18 cellular contexts compared by ENCODE assay signal in the genomic region with DNA sequence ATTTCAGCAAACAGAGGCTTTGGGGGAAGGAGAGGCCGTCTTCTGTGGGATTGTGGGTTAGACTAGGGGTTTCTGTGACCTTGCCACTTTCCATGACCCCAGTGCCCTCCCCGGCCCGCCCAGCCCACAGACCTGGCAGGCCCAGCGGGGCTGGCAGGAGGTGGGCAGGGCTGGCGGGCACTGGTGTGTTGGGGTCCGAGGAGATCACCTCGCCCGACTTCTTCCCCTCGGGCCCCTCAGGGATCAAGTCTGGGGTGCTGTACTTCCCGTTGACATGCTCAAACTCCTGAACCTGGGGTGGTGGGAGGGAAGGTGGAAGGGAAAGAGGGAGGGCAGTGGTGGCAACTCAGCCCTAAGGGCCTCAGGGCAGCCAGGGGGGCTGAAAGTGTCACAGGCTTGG. TPM values are rescaled to one million over a fixed set of nuclear protein-coding genes. Genes with fewer than 3 reads are reported as not detected.
A peak's percentile ranks its signal among the peaks of the same experiment; 100 is the strongest.
DNase-seq lines count a peak whose midpoint lies in the region; ATAC-seq and TF ChIP-seq lines count a peak whose summit lies in the region.
"Had no signal": no experiment of that assay in that cellular context is flagged by ENCODE, and none has a peak within 500 bp of the region (broad histone marks: within the 10 kb centered on the region; RNA-seq: fewer than 3 reads in every experiment).

No MANE protein-coding gene starts in this region.

- H3K36me3 ChIP-seq in lower lobe of right lung (no peaks in the 10 kb centered on the region), tibial nerve (no peaks in the 10 kb centered on the region)

- no peaks in the 10 kb centered on the region for H3K36me3 Mint-ChIP-seq in WTC11
- H3K36me3 Mint-ChIP-seq: CD4-positive, alpha-beta memory T cell had no signal

- H3K4me1 Mint-ChIP-seq in WTC11, result 0 out of 2 replicates have a peak, but pooled peaks cover 3% of the 10 kb centered on the region

- no peak for TF ChIP-seq EP300 in tibial nerve (IDR thresholded peaks at IDR 0.05)

- H3K4me3 ChIP-seq in right cardiac atrium (ENCODE audit: low read length) (no peak overlapping the region), lower lobe of right lung (no peak overlapping the region), tibial nerve (no peak overlapping the region)

- TF ChIP-seq CTCF in WTC11 (IDR thresholded peaks at IDR 0.05) (no peak), lower lobe of right lung (IDR thresholded peaks at IDR 0.05) (no peak), tibial nerve (IDR thresholded peaks at IDR 0.05) (no peak)

- 86% methylated on average over 10 of the region's 10 CpGs for WGBS in right cardiac atrium
- 66 to 77% methylated on average over 8 to 9 of the region's 10 CpGs for WGBS in tibial nerve, 2 donors

- no peak overlapping the region for H3K27ac Mint-ChIP-seq in WTC11
- H3K27ac Mint-ChIP-seq: B cell; CD4-positive, alpha-beta memory T cell; HFFc6 had no signal

- DNase-seq in right cardiac atrium (peak in 2 of 3 donors; percentile 5 to 31), left ventricle myocardium superior (no peak), WTC11 (ENCODE audit: low spot score) (peak; percentile 10), lower lobe of right lung (peak; percentile 30), tibial nerve (ENCODE audit: low spot score in 2 of 2) (no peak), NCI-H526 treated with DMSO at 0.1 percent for 48 hours (lab: John Stamatoyannopoulos, UW) (no peak)
- DNase-seq: CD4-positive, alpha-beta memory T cell; DMS153; DMS79; GDM1; GOT3; H7; HFFc6; IMR-90 had no signal

- intact Hi-C loops in right cardiac atrium (cut with DNase I), result no loop called here
- intact Hi-C loops in left ventricle myocardium superior (cut with micrococcal nuclease), result no loop called here
- intact Hi-C loops in lower lobe of right lung (cut with DNase I), result no loop called here

- H3K4me3 Mint-ChIP-seq in WTC11, result no peak overlapping the region
- H3K4me3 Mint-ChIP-seq: B cell; CD4-positive, alpha-beta memory T cell; HFFc6 had no signal

- POLR2A ChIA-PET in WTC11 (lab: Charles Lee), result no interaction called here

- no peak for TF ChIP-seq POLR2A in tibial nerve (IDR thresholded peaks at IDR 0.05)

- H3K27me3 ChIP-seq in right cardiac atrium (ENCODE audit: control insufficient read depth, insufficient read depth), result no peaks in the 10 kb centered on the region
- H3K27me3 ChIP-seq in lower lobe of right lung (ENCODE audit: low read depth), result peaks cover 9% of the 10 kb centered on the region
- peaks cover 0 to 11% of the 10 kb centered on the region in 2 donors for H3K27me3 ChIP-seq in tibial nerve

- peaks cover 20% of the 10 kb centered on the region for H3K27me3 Mint-ChIP-seq in WTC11 (ENCODE audit: low read depth)

- CTCF ChIA-PET in WTC11 (lab: Charles Lee), result no interaction called here

- no peaks in the 10 kb centered on the region for H3K9me3 ChIP-seq in right cardiac atrium (ENCODE audit: control insufficient read depth, low read length)
- no peaks in the 10 kb centered on the region for H3K9me3 ChIP-seq in lower lobe of right lung
- H3K9me3 ChIP-seq in tibial nerve, result no peaks in the 10 kb centered on the region

- no peak for ATAC-seq in right cardiac atrium
- ATAC-seq in left ventricle myocardium superior, result no peak
- ATAC-seq in WTC11, result no peak
- ATAC-seq in lower lobe of right lung, result no peak
- no peak for ATAC-seq in esophagus mucosa
- ATAC-seq: HCT116 had no signal

- H3K9me3 Mint-ChIP-seq in WTC11, result no peaks in the 10 kb centered on the region
- H3K9me3 Mint-ChIP-seq: CD4-positive, alpha-beta memory T cell; HFFc6 had no signal

- H3K27ac ChIP-seq in right cardiac atrium (ENCODE audit: low read length) (no peak overlapping the region), lower lobe of right lung (no peak overlapping the region), tibial nerve (no peak overlapping the region)
- H3K27ac ChIP-seq: C4-2B had no signal

- no peaks in the 10 kb centered on the region for H3K4me1 ChIP-seq in right cardiac atrium (ENCODE audit: control insufficient read depth, insufficient read depth, low read length)
- H3K4me1 ChIP-seq in lower lobe of right lung, result peaks cover 8% of the 10 kb centered on the region
- peaks cover 0 to 8% (median 0%) of the 10 kb centered on the region in 4 donors for H3K4me1 ChIP-seq in tibial nerve

TF ChIP-seq in WTC11, 78 proteins besides CTCF, POLR2A, EP300 and RAD21 (continues in another document):
- TF ChIP-seq, protein P1, sequence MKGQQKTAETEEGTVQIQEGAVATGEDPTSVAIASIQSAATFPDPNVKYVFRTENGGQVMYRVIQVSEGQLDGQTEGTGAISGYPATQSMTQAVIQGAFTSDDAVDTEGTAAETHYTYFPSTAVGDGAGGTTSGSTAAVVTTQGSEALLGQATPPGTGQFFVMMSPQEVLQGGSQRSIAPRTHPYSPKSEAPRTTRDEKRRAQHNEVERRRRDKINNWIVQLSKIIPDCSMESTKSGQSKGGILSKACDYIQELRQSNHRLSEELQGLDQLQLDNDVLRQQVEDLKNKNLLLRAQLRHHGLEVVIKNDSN (CRISPR knock-in tag; IDR thresholded peaks at IDR 0.05), result no peak
- TF ChIP-seq SP1 (CRISPR knock-in tag; conservative IDR thresholded peaks at IDR 0.05) (no peak), PRRX2 (CRISPR knock-in tag; IDR thresholded peaks at IDR 0.05) (no peak), NR2C2 (CRISPR knock-in tag; IDR thresholded peaks at IDR 0.05) (no peak), IRF2 (CRISPR knock-in tag; IDR thresholded peaks at IDR 0.05; ENCODE audit: borderline replicate concordance, low read depth) (no peak), ZNF416 (CRISPR knock-in tag; IDR thresholded peaks at IDR 0.05) (no peak), ELF4 (CRISPR knock-in tag; IDR thresholded peaks at IDR 0.05; ENCODE audit: low read depth) (no peak)
- TF ChIP-seq, protein P2, sequence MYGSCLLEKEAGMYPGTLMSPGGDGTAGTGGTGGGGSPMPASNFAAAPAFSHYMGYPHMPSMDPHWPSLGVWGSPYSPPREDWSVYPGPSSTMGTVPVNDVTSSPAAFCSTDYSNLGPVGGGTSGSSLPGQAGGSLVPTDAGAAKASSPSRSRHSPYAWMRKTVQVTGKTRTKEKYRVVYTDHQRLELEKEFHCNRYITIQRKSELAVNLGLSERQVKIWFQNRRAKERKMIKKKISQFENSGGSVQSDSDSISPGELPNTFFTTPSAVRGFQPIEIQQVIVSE (CRISPR knock-in tag; IDR thresholded peaks at IDR 0.05; ENCODE audit: borderline replicate concordance), result no peak
- TF ChIP-seq, protein P3, sequence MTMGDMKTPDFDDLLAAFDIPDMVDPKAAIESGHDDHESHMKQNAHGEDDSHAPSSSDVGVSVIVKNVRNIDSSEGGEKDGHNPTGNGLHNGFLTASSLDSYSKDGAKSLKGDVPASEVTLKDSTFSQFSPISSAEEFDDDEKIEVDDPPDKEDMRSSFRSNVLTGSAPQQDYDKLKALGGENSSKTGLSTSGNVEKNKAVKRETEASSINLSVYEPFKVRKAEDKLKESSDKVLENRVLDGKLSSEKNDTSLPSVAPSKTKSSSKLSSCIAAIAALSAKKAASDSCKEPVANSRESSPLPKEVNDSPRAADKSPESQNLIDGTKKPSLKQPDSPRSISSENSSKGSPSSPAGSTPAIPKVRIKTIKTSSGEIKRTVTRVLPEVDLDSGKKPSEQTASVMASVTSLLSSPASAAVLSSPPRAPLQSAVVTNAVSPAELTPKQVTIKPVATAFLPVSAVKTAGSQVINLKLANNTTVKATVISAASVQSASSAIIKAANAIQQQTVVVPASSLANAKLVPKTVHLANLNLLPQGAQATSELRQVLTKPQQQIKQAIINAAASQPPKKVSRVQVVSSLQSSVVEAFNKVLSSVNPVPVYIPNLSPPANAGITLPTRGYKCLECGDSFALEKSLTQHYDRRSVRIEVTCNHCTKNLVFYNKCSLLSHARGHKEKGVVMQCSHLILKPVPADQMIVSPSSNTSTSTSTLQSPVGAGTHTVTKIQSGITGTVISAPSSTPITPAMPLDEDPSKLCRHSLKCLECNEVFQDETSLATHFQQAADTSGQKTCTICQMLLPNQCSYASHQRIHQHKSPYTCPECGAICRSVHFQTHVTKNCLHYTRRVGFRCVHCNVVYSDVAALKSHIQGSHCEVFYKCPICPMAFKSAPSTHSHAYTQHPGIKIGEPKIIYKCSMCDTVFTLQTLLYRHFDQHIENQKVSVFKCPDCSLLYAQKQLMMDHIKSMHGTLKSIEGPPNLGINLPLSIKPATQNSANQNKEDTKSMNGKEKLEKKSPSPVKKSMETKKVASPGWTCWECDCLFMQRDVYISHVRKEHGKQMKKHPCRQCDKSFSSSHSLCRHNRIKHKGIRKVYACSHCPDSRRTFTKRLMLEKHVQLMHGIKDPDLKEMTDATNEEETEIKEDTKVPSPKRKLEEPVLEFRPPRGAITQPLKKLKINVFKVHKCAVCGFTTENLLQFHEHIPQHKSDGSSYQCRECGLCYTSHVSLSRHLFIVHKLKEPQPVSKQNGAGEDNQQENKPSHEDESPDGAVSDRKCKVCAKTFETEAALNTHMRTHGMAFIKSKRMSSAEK (CRISPR knock-in tag; IDR thresholded peaks at IDR 0.05; ENCODE audit: borderline replicate concordance), result no peak

RNA-seq across cellular contexts. Expression of a gene that starts 56.3 kb away (rescaled TPM):
- under 1 TPM; 0.23 to 0.53 (median 0.35) TPM for total RNA-seq in right cardiac atrium
- polyA plus RNA-seq in right cardiac atrium, result 0.29 TPM
- total RNA-seq in left ventricle myocardium superior, result 0.12 TPM
- 1.6 to 2.4 TPM (median 1.6 TPM) in 3 replicates for total RNA-seq in WTC11 (2021)
- total RNA-seq in lower lobe of right lung, result 0.56 TPM
- under 1 TPM in 1 of 4 donors, not detected in 3; 0.30 TPM for total RNA-seq in tibial nerve
- 0.04 TPM for total RNA-seq in esophagus mucosa
- polyA plus RNA-seq: CD4-positive, alpha-beta memory T cell had no signal

Comparison
In these comparisons a context has a peak if more than half of its experiments do, and no peak if none do; other contexts are left out.
1. DNase-seq: peak in right cardiac atrium (2 of 3), WTC11 (single experiment) and lower lobe of right lung (single experiment); none in left ventricle myocardium superior (single experiment), tibial nerve (0 of 2) and NCI-H526 treated with DMSO at 0.1 percent for 48 hours (single experiment).